Comparison of ENCODE assay signal across 16 cellular contexts in the genomic region with DNA sequence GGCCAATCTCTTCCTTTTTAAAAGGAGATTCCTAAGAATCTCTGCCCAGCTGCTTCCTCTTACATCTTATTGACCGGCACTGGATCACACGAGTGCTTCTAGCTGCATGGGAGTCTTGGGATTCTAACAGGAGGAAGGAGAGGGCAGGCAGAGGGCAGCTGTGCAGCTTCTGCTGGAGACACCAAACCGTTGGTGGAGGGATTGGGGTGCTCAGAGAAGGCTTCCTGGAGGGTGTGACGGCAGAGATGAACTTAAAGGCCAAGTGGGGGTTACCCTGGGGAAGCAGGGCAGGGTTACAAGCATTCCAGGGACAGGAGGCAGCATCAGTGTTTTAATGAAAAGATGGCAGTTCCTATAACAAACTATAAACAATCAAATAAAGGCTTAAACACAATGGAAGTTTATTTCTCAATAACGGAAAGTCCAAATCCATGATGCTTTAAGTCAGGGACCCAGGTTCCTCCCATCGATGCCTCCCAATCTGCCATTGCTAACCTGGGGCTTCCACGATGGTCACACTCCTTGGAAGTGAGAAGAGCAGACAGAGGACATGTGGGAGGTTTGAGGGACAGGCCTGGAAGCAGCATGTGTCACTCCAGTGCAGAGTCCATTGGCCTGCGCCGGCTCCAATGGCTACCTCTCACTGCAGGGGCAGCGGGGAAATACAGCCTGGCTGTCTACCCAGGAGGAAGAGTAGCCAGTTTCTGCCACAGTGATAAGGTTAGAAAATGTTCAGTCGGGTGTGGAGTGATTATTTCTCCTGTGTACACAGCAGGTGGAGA. TPM values are rescaled to one million over a fixed set of nuclear protein-coding genes. Genes with fewer than 3 reads are reported as not detected.
DNase-seq lines count a peak whose midpoint lies in the region; ATAC-seq and TF ChIP-seq lines count a peak whose summit lies in the region.
"Had no signal": no experiment of that assay in that cellular context is flagged by ENCODE, and none has a peak within 500 bp of the region (broad histone marks: within the 10 kb centered on the region; RNA-seq: fewer than 3 reads in every experiment).

No MANE protein-coding gene starts in this region.

- no peaks in the 10 kb centered on the region for H3K79me1 ChIP-seq in H9 (ENCODE audit: insufficient read depth, low read depth, low read length, poor library complexity, severe bottlenecking)

- no peak overlapping the region for H3T11ph ChIP-seq in H9 (ENCODE audit: low read length)

- no peak overlapping the region for H3K56ac ChIP-seq in H9 (ENCODE audit: insufficient read length, low read depth, low read length)

- CTCF ChIA-PET in Panc1 (lab: Charles Lee), result no interaction called here

- no peak overlapping the region for H2AK5ac ChIP-seq in H9 (ENCODE audit: insufficient read length, low read length)

- H2BK5ac ChIP-seq in H9 (ENCODE audit: insufficient read length, low read length), result no peak overlapping the region

- H4K20me1 ChIP-seq in H9 (ENCODE audit: control insufficient read depth, insufficient read depth, insufficient read length), result no peaks in the 10 kb centered on the region

- no TSS peak for BruUV-seq in Panc1 (replicated peaks; lab: Mats Ljungman, UMichigan)

- DNase-seq in H9 (peak; percentile 17), Panc1 (ENCODE audit: low read depth, low spot score) (no peak), mesenteric fat pad (ENCODE audit: low spot score) (peak; percentile 73), upper lobe of right lung (peak; percentile 51), T-helper 1 cell (no peak)
- DNase-seq: BE2C; Calu3; CD4-positive, alpha-beta memory T cell; DMS53; NCI-H1092; NCI-H146; NCI-H2081; NCI-H510A; Right ventricle myocardium superior had no signal

- no peak overlapping the region for H4K91ac ChIP-seq in H9 (ENCODE audit: insufficient read length, low read depth, low read length)

- H3K27me3 ChIP-seq in H9 (ENCODE audit: insufficient read depth, low read length) (no peaks in the 10 kb centered on the region), Panc1 (ENCODE audit: control insufficient read depth, insufficient read depth, low read length) (no peaks in the 10 kb centered on the region), upper lobe of right lung (no peaks in the 10 kb centered on the region)

- H4K8ac ChIP-seq in H9 (replicated peaks; ENCODE audit: insufficient read length, low read depth, low read length), result no peak overlapping the region

- no peak overlapping the region for H3K4ac ChIP-seq in H9 (ENCODE audit: low read depth, low read length)

- no peak overlapping the region for H2BK20ac ChIP-seq in H9 (ENCODE audit: low read depth, low read length, poor library complexity, severe bottlenecking)

- H3K4me1 ChIP-seq in H9 (ENCODE audit: insufficient read depth, low read length) (no peaks in the 10 kb centered on the region), Panc1 (ENCODE audit: control insufficient read depth, insufficient read depth, low read length) (peaks cover 18% of the 10 kb centered on the region), upper lobe of right lung (no peaks in the 10 kb centered on the region)
- H3K4me1 ChIP-seq: BE2C had no signal

- H3K4me3 ChIP-seq in Panc1 (ENCODE audit: low read depth in 2 of 2, low read length in 2 of 2), result no peak overlapping the region
- H3K4me3 ChIP-seq in upper lobe of right lung, result no peak overlapping the region

- H3K4me1 Mint-ChIP-seq in H9, result peaks cover 15 to 33% of the 10 kb centered on the region in 2 experiments
- H3K4me1 Mint-ChIP-seq: CD4-positive, alpha-beta memory T cell had no signal

- TF ChIP-seq CTCF in H9 (conservative IDR thresholded peaks at IDR 0.05) (no peak), Panc1 (IDR thresholded peaks at IDR 0.05) (no peak), upper lobe of right lung (IDR thresholded peaks at IDR 0.05) (no peak)

- H3K14ac ChIP-seq in H9 (ENCODE audit: insufficient read depth, low read length), result no peak overlapping the region

- H2AFZ ChIP-seq in H9 (ENCODE audit: low read length), result no peak overlapping the region

- H2BK12ac ChIP-seq in H9 (ENCODE audit: insufficient read length, low read depth, low read length), result no peak overlapping the region

- H3K36me3 Mint-ChIP-seq in H9 (ENCODE audit: insufficient read depth in 1 of 3, low read depth in 3 of 3), result peaks cover 4 to 5% (median 4%) of the 10 kb centered on the region in 3 experiments; a peak in 4 of 7 replicates
- H3K36me3 Mint-ChIP-seq: CD4-positive, alpha-beta memory T cell had no signal

- no peaks in the 10 kb centered on the region for H3K23me2 ChIP-seq in H9 (ENCODE audit: insufficient read length, low read depth, low read length, poor library complexity, severe bottlenecking)

- ATAC-seq in Panc1, result no peak
- ATAC-seq in upper lobe of right lung, result no peak
- ATAC-seq in GM21619 (IDR thresholded peaks at IDR 0.05; ENCODE audit: unreplicated experiment), result no peak
- no peak for ATAC-seq in GM21717 (IDR thresholded peaks at IDR 0.05; ENCODE audit: unreplicated experiment)

- peaks cover 12% of the 10 kb centered on the region for H3K27me3 Mint-ChIP-seq in H9 (ENCODE audit: low read depth)

- H2BK120ac ChIP-seq in H9 (ENCODE audit: low read depth, low read length, poor library complexity, severe bottlenecking), result no peak overlapping the region

- no peaks in the 10 kb centered on the region for H3K79me2 ChIP-seq in H9 (ENCODE audit: insufficient read depth, low read length)

- POLR2A ChIA-PET in Panc1 (lab: Charles Lee), result no interaction called here

- no peak overlapping the region for H3K4me2 ChIP-seq in H9 (ENCODE audit: insufficient read depth, insufficient read length, low read length)

- no peak overlapping the region for H2BK15ac ChIP-seq in H9 (ENCODE audit: low read depth, low read length)

- H3K27ac Mint-ChIP-seq in H9, result no peak overlapping the region

- peaks cover 4 to 5% of the 10 kb centered on the region in 2 experiments; a peak in 4 of 5 replicates for H3K9me3 Mint-ChIP-seq in H9

- intact Hi-C loops in Panc1 (cut with micrococcal nuclease; ENCODE audit: unreplicated experiment) (no loop called here), upper lobe of right lung (cut with DNase I) (no loop called here)

- H3K9me3 ChIP-seq in H9 (ENCODE audit: control insufficient read depth, low read depth, low read length) (no peaks in the 10 kb centered on the region), Panc1 (ENCODE audit: control insufficient read depth, insufficient read depth, low read depth, low read length) (no peaks in the 10 kb centered on the region), upper lobe of right lung (no peaks in the 10 kb centered on the region)
- H3K9me3 ChIP-seq: BE2C had no signal

- in situ Hi-C loops in Panc1 (cut with HindIII; ENCODE audit: low pct_unique_long_range_greater_than_20kb, low sequenced_read_pairs), result no loop called here

- H3K18ac ChIP-seq in H9 (ENCODE audit: insufficient read length, low read depth, low read length), result no peak overlapping the region

- H3K9ac ChIP-seq in H9 (ENCODE audit: extremely low read depth, insufficient read length, low read length), result no peak overlapping the region

- H3K27ac ChIP-seq in H9 (ENCODE audit: insufficient read length, low read depth, low read length) (no peak overlapping the region), Panc1 (ENCODE audit: low read length) (0 out of 2 replicates have a peak overlapping the region, but pooled peaks have one; percentile 20), upper lobe of right lung (no peak overlapping the region)

- no peaks in the 10 kb centered on the region for H3K36me3 ChIP-seq in Panc1 (ENCODE audit: control insufficient read depth, insufficient read depth, low read length)
- H3K36me3 ChIP-seq in upper lobe of right lung, result no peaks in the 10 kb centered on the region
- H3K36me3 ChIP-seq: BE2C had no signal

- no peak overlapping the region for H4K5ac ChIP-seq in H9 (ENCODE audit: insufficient read length, low read depth, low read length)

- no peak overlapping the region for H3K23ac ChIP-seq in H9 (ENCODE audit: insufficient read length, low read depth, low read length)

- no CpG with 5 or more reads among the region's 11 CpGs for WGBS in H9 (ENCODE audit: extremely low coverage, insufficient read length, low lambda C conversion rate)

- H3K4me3 Mint-ChIP-seq in H9, result no peak overlapping the region
- H3K4me3 Mint-ChIP-seq: CD4-positive, alpha-beta memory T cell had no signal

RNA-seq across cellular contexts. Expression of gene DDX11, which starts 53.1 kb away (rescaled TPM):
- total RNA-seq in H9 (2021), result 175 and 183 TPM in 2 replicates
- 96.2 TPM for total RNA-seq in Panc1 (2021; ENCODE audit: unreplicated experiment)
- 49.4 TPM for polyA plus RNA-seq in Panc1 (2012; ENCODE audit: insufficient read length)
- 28.3 TPM for total RNA-seq in mesenteric fat pad
- 12.6 TPM for total RNA-seq in upper lobe of right lung

Comparison
In these comparisons a context has a peak if more than half of its experiments do, and no peak if none do; other contexts are left out.
1. DNase-seq: peak in H9 (single experiment), mesenteric fat pad (single experiment) and upper lobe of right lung (single experiment); none in Panc1 (single experiment) and T-helper 1 cell (0 of 5).